Comparison of ENCODE assay signal across 11 cellular contexts in genomic region chr10:75887369-75887768, GRCh38.
"Had no signal": no experiment of that assay in that cellular context is flagged by ENCODE, and none has a peak within 500 bp of the region (broad histone marks: within the 10 kb centered on the region; RNA-seq: fewer than 3 reads in every experiment).

No MANE protein-coding gene starts in this region.

- ATAC-seq: GM23338, HCT116 had no signal

- H3K9me3 ChIP-seq: HAP-1 had no signal

- H3K9ac ChIP-seq: GM23248 had no signal

- H3K4me2 ChIP-seq: GM23338 had no signal

- DNase-seq: GM23248, GOT3, H7, H9, HCEC 1CT, HFFc6 had no signal

- H3K36me3 ChIP-seq: HAP-1 had no signal

- H2AFZ ChIP-seq: GM23248, GM23338 had no signal

- H3K4me3 ChIP-seq: GM23248, GM23338, HAP-1 had no signal

- H3K4me1 ChIP-seq: HAP-1 had no signal

- FAIRE-seq: H1, H54 had no signal

- H3K27ac ChIP-seq: GM23248 had no signal
